Comparison of ENCODE assay signal across 20 cellular contexts in genomic region chr22:40374567-40374966, GRCh38.
"Had no signal": no experiment of that assay in that cellular context is flagged by ENCODE, and none has a peak within 500 bp of the region (broad histone marks: within the 10 kb centered on the region; RNA-seq: fewer than 3 reads in every experiment).

No MANE protein-coding gene starts in this region.

- H3K27ac Mint-ChIP-seq: T-helper 17 cell had no signal

- H3K9ac ChIP-seq: SK-N-SH had no signal

- FAIRE-seq: RCC 7860 had no signal

- H3K27me3 Mint-ChIP-seq: T-helper 17 cell had no signal

- H3K4me3 ChIP-seq: MG63 had no signal

- DNase-seq: KBM-7, MG63, NCI-H1092, NCI-H1436, NCI-H187, NCI-H2029, NCI-H2081 treated with DMSO at 0.1 percent for 48 hours, NCI-H2171, NCI-H226, NCI-H446, NCI-H510A, NCI-H524 treated with DMSO at 0.1 percent for 48 hours, NCI-H69, NCI-H774, RPMI8226, SHP77, SK-N-SH, T-helper 1 cell, T-helper 17 cell had no signal

- H3K4me2 ChIP-seq: SK-N-SH had no signal

- ATAC-seq: T-helper 17 cell had no signal

- H3K9me3 ChIP-seq: MG63, SK-N-SH had no signal

- H3K9me2 ChIP-seq: SK-N-SH had no signal

- H3K27me3 ChIP-seq: MG63 had no signal

- H3K4me3 Mint-ChIP-seq: T-helper 17 cell had no signal
